Comparison of ENCODE assay signal across 8 cellular contexts in genomic region chr12:6872073-6873048, GRCh38. TPM values are rescaled to one million over a fixed set of nuclear protein-coding genes. Genes with fewer than 3 reads are reported as not detected.
DNase-seq lines count a peak whose midpoint lies in the region; ATAC-seq and TF ChIP-seq lines count a peak whose summit lies in the region.

No MANE protein-coding gene starts in this region.

- H3K9me3 Mint-ChIP-seq in activated naive CD8-positive, alpha-beta T cell treated with anti-CD3 and anti-CD28 coated beads, Interleukin-2, amount 50 U/mL, for 24 hours, result no peaks in the 10 kb centered on the region

- H3K27ac Mint-ChIP-seq in activated naive CD8-positive, alpha-beta T cell treated with anti-CD3 and anti-CD28 coated beads, Interleukin-2, amount 50 U/mL, for 24 hours, result peak overlapping the region; percentile 86

- H3K27ac ChIP-seq in Karpas-422 (ENCODE audit: low read length), result peak overlapping the region; percentile 87
- H3K27ac ChIP-seq in SU-DHL-6 (ENCODE audit: low read depth, low read length), result peak overlapping the region; percentile 69
- H3K27ac ChIP-seq in heart right ventricle, result peak overlapping the region; percentile 50 to 91 (median 89)
- H3K27ac ChIP-seq in upper lobe of left lung, result peak overlapping the region; percentile 83 to 93 (median 92)

- H3K4me1 ChIP-seq in Karpas-422 (ENCODE audit: low read length), result peaks cover 53% of the 10 kb centered on the region
- peaks cover 26 to 61% (median 50%) of the 10 kb centered on the region in 9 donors for H3K4me1 ChIP-seq in heart right ventricle
- peaks cover 42 to 65% (median 49%) of the 10 kb centered on the region in 4 donors for H3K4me1 ChIP-seq in upper lobe of left lung

- H3F3A ChIP-seq in SU-DHL-6 (ENCODE audit: insufficient read depth), result peaks cover 48% of the 10 kb centered on the region

- peak overlapping the region; percentile 94 for H3K4me3 Mint-ChIP-seq in activated naive CD8-positive, alpha-beta T cell treated with anti-CD3 and anti-CD28 coated beads, Interleukin-2, amount 50 U/mL, for 24 hours

- TF ChIP-seq POLR2A in GM18951 (IDR thresholded peaks at IDR 0.05; ENCODE audit: extremely low read depth, insufficient read depth, insufficient read length), result peak; percentile 49
- TF ChIP-seq POLR2A in upper lobe of left lung (IDR thresholded peaks at IDR 0.05), result no peak

- 1% methylated on average over 39 to 40 of the region's 40 CpGs for WGBS in heart right ventricle, 2 donors
- 0 to 1% methylated on average over 5 to 38 of the region's 40 CpGs for WGBS in upper lobe of left lung, 2 donors

- H3K4me2 ChIP-seq in Karpas-422 (ENCODE audit: low read depth, low read length, poor library complexity, severe bottlenecking), result peak overlapping the region; percentile 100
- H3K4me2 ChIP-seq in SU-DHL-6 (ENCODE audit: low read depth, low read length, poor library complexity, severe bottlenecking), result peak overlapping the region; percentile 85

- peaks cover 66% of the 10 kb centered on the region for H3K36me3 Mint-ChIP-seq in activated naive CD8-positive, alpha-beta T cell treated with anti-CD3 and anti-CD28 coated beads, Interleukin-2, amount 50 U/mL, for 24 hours (ENCODE audit: low read depth)

- in situ Hi-C loops in GM18951 (cut with MboI; ENCODE audit: low sequenced_read_pairs, unreplicated experiment), result no loop called here

- H3K9me2 ChIP-seq in Karpas-422 (replicated peaks; ENCODE audit: insufficient read depth, low read length) (no peaks in the 10 kb centered on the region), SU-DHL-6 (replicated peaks; ENCODE audit: insufficient read depth, low read length) (no peaks in the 10 kb centered on the region)

- H2AFZ ChIP-seq in Karpas-422 (ENCODE audit: low read length) (no peak overlapping the region), SU-DHL-6 (ENCODE audit: low read depth, low read length, severe bottlenecking) (no peak overlapping the region)

- H3K9me3 ChIP-seq in Karpas-422 (ENCODE audit: low read length), result no peaks in the 10 kb centered on the region
- no peaks in the 10 kb centered on the region for H3K9me3 ChIP-seq in SU-DHL-6 (ENCODE audit: insufficient read depth, low read length)
- H3K9me3 ChIP-seq in heart right ventricle, result no peaks in the 10 kb centered on the region
- no peaks in the 10 kb centered on the region for H3K9me3 ChIP-seq in upper lobe of left lung

- H3K36me3 ChIP-seq in Karpas-422 (ENCODE audit: insufficient read depth, low read length) (peaks cover 56% of the 10 kb centered on the region), SU-DHL-6 (ENCODE audit: low read length) (peaks cover 3% of the 10 kb centered on the region; the same call in 1 of the 2 replicates), heart right ventricle (peaks cover 0 to 51% (median 18%) of the 10 kb centered on the region in 9 donors), upper lobe of left lung (peaks cover 3 to 24% (median 20%) of the 10 kb centered on the region in 4 donors)

- TF ChIP-seq EP300 in upper lobe of left lung (IDR thresholded peaks at IDR 0.05), result no peak

- intact Hi-C loops in heart right ventricle (cut with DNase I), result loop anchor here in 3 of 10 donors (2.0 to 5.0 kb wide), 3 partner anchors 18 to 95 kb away; partner anchors contain the start of gene ATN1 (in 1 of the 3)
- intact Hi-C loops in posterior cingulate gyrus (cut with DNase I), result loop anchor here (1.0 kb wide), 1 partner anchor 19 kb away; no protein-coding TSS in a partner anchor

- peak; percentile 98 for TF ChIP-seq CTCF in AG09319 (IDR thresholded peaks at IDR 0.05; ENCODE audit: low read depth, low read length)
- peak; percentile 90 for TF ChIP-seq CTCF in SU-DHL-6 (IDR thresholded peaks at IDR 0.05; ENCODE audit: insufficient read depth, low read length, poor library complexity, severe bottlenecking)
- TF ChIP-seq CTCF in heart right ventricle (IDR thresholded peaks at IDR 0.05), result peak; percentile 95 to 99 (median 98)
- peak; percentile 92 to 98 (median 96) for TF ChIP-seq CTCF in upper lobe of left lung (IDR thresholded peaks at IDR 0.05)

- peaks cover 27% of the 10 kb centered on the region for H3K79me2 ChIP-seq in Karpas-422 (ENCODE audit: low read length)
- peaks cover 19% of the 10 kb centered on the region for H3K79me2 ChIP-seq in SU-DHL-6 (ENCODE audit: insufficient read depth, low read length)

- peak; percentile 40 for ATAC-seq in activated naive CD8-positive, alpha-beta T cell treated with anti-CD3 and anti-CD28 coated beads, Interleukin-2, amount 50 U/mL, for 24 hours
- ATAC-seq in heart right ventricle (peak; percentile 58 to 88 (median 79)), upper lobe of left lung (ENCODE audit: low FRiP score in 2 of 2) (peak; percentile 86 to 93)

- H3K4me3 ChIP-seq in Karpas-422 (ENCODE audit: low read length) (peak overlapping the region; percentile 75), SU-DHL-6 (ENCODE audit: insufficient read depth, low read length, poor library complexity, severe bottlenecking) (peak overlapping the region; percentile 70), heart right ventricle (peak overlapping the region; percentile 66 to 95 (median 80)), upper lobe of left lung (peak overlapping the region; percentile 71 to 90 (median 82))

- H3K27me3 ChIP-seq in Karpas-422 (ENCODE audit: low read length), result no peaks in the 10 kb centered on the region
- no peaks in the 10 kb centered on the region for H3K27me3 ChIP-seq in SU-DHL-6 (ENCODE audit: low read length)
- H3K27me3 ChIP-seq in heart right ventricle, result no peaks in the 10 kb centered on the region
- no peaks in the 10 kb centered on the region for H3K27me3 ChIP-seq in upper lobe of left lung

- H3K27me3 Mint-ChIP-seq in activated naive CD8-positive, alpha-beta T cell treated with anti-CD3 and anti-CD28 coated beads, Interleukin-2, amount 50 U/mL, for 24 hours, result peaks cover 1% of the 10 kb centered on the region

- H3K4me1 Mint-ChIP-seq in activated naive CD8-positive, alpha-beta T cell treated with anti-CD3 and anti-CD28 coated beads, Interleukin-2, amount 50 U/mL, for 24 hours, result peaks cover 54% of the 10 kb centered on the region

- H3K9ac ChIP-seq in Karpas-422 (ENCODE audit: low read length), result peak overlapping the region; percentile 84
- peak overlapping the region; percentile 82 for H3K9ac ChIP-seq in SU-DHL-6 (ENCODE audit: low read length)

- H4K20me1 ChIP-seq in Karpas-422 (ENCODE audit: insufficient read depth, low read depth, low read length) (peaks cover 38% of the 10 kb centered on the region), SU-DHL-6 (ENCODE audit: low read depth, low read length) (no peaks in the 10 kb centered on the region; the same call in 1 of the 2 replicates)

- no peak for DNase-seq in AG09319 (ENCODE audit: extremely low read depth, low read depth)
- peak; percentile 93 for DNase-seq in Karpas-422
- peak; percentile 90 for DNase-seq in activated naive CD8-positive, alpha-beta T cell treated with anti-CD3 and anti-CD28 coated beads, Interleukin-2, amount 50 U/mL, for 24 hours
- peak; percentile 83 to 90 for DNase-seq in heart right ventricle
- DNase-seq in posterior cingulate gyrus, result peak; percentile 70 to 97 (median 84)
- peak; percentile 91 to 97 for DNase-seq in upper lobe of left lung

RNA-seq across cellular contexts. Expression of gene SPSB2, which starts 0.7 kb away (rescaled TPM):
- total RNA-seq in Karpas-422 (2014; rRNA removed; shearing (Covaris generic); ENCODE audit: low replicate concordance), result 5.9 and 7.4 TPM in 2 replicates
- total RNA-seq in heart right ventricle (1 to 10 TPM; 2.0 to 5.6 (median 3.4) TPM), upper lobe of left lung (10 to 100 TPM; 27.7 to 63.3 (median 35.0) TPM)
- 1 to 10 TPM; 5.4 to 5.6 TPM for polyA plus RNA-seq in heart right ventricle

RNA-seq across cellular contexts. Expression of gene TPI1, which starts 5.0 kb away (rescaled TPM):
- 1,584 and 1,673 TPM in 2 replicates for total RNA-seq in Karpas-422 (2014; rRNA removed; shearing (Covaris generic); ENCODE audit: low replicate concordance)
- total RNA-seq in heart right ventricle, result 1,000 to 10,000 TPM in 1 of 10 donors, 100 to 1,000 TPM in 9; 739 to 1,044 (median 839) TPM
- 1,000 to 10,000 TPM in 1 of 2 donors, 100 to 1,000 TPM in 1; 367 to 1,432 TPM for polyA plus RNA-seq in heart right ventricle
- 100 to 1,000 TPM; 137 to 407 (median 309) TPM for total RNA-seq in upper lobe of left lung

RNA-seq across cellular contexts. Expression of gene USP5, which starts 20.4 kb away (rescaled TPM):
- 36.9 and 66.6 TPM in 2 replicates for total RNA-seq in Karpas-422 (2014; rRNA removed; shearing (Covaris generic); ENCODE audit: low replicate concordance)
- total RNA-seq in heart right ventricle (10 to 100 TPM; 64.8 to 95.5 (median 74.1) TPM), upper lobe of left lung (10 to 100 TPM; 22.6 to 77.0 (median 35.6) TPM)
- 10 to 100 TPM; 17.6 to 37.4 TPM for polyA plus RNA-seq in heart right ventricle

RNA-seq across cellular contexts. Expression of gene CDCA3, which starts 21.3 kb away (rescaled TPM):
- 47.6 and 70.0 TPM in 2 replicates for total RNA-seq in Karpas-422 (2014; rRNA removed; shearing (Covaris generic); ENCODE audit: low replicate concordance)
- total RNA-seq in heart right ventricle, result 1 to 10 TPM in 3 of 10 donors, under 1 TPM in 6, not detected in 1; 0.22 to 4.0 (median 0.55) TPM
- polyA plus RNA-seq in heart right ventricle, result 1 to 10 TPM in 1 of 2 donors, under 1 TPM in 1; 0.45 to 1.5 TPM
- 10 to 100 TPM in 1 of 6 donors, 1 to 10 TPM in 3, under 1 TPM in 1, not detected in 1; 0.39 to 10.3 (median 2.8) TPM for total RNA-seq in upper lobe of left lung

RNA-seq across cellular contexts. Expression of gene GNB3, which starts 31.6 kb away (rescaled TPM):
- 14.9 and 27.0 TPM in 2 replicates for total RNA-seq in Karpas-422 (2014; rRNA removed; shearing (Covaris generic); ENCODE audit: low replicate concordance)
- total RNA-seq in heart right ventricle (10 to 100 TPM in 2 of 10 donors, 1 to 10 TPM in 8; 2.4 to 14.6 (median 7.5) TPM), upper lobe of left lung (1 to 10 TPM in 2 of 6 donors, under 1 TPM in 3, not detected in 1; 0.44 to 1.4 (median 0.86) TPM)
- polyA plus RNA-seq in heart right ventricle, result 10 to 100 TPM in 1 of 2 donors, 1 to 10 TPM in 1; 1.9 to 15.0 TPM
